ENCODE assay signal across 8 cellular contexts in genomic region chr12:132051718-132052117, GRCh38.
DNase-seq lines count a peak whose midpoint lies in the region; ATAC-seq and TF ChIP-seq lines count a peak whose summit lies in the region.
"Not testable (repeated sequence)": the region's sequence is repeated elsewhere in the genome, so short reads cannot be mapped to it uniquely, and the experiment has no call there.

No MANE protein-coding gene starts in this region.

- H3K4me3 ChIP-seq in BJ (ENCODE audit: low read depth, low read length); OCI-LY7 (ENCODE audit: low read depth, low read length, poor library complexity, severe bottlenecking); endodermal cell (ENCODE audit: low read length): not testable (repeated sequence)

- H3K9me2 ChIP-seq in OCI-LY7 (ENCODE audit: insufficient read depth, low read length), result not testable (repeated sequence)

- H3K9ac ChIP-seq in endodermal cell (ENCODE audit: extremely low read depth, low read length, poor library complexity, severe bottlenecking), result not testable (repeated sequence)

- not testable (repeated sequence) for H3K27me3 Mint-ChIP-seq in activated CD4-positive, alpha-beta T cell treated with anti-CD3 and anti-CD28 coated beads for 36 hours; endodermal cell (ENCODE audit: insufficient read depth)

- not testable (repeated sequence) for H3K4me1 Mint-ChIP-seq in activated CD4-positive, alpha-beta T cell treated with anti-CD3 and anti-CD28 coated beads for 36 hours; endodermal cell

- DNase-seq in BJ (ENCODE audit: low read depth); OCI-LY7 (ENCODE audit: low spot score): not testable (repeated sequence)
- peak; percentile 4 for DNase-seq in LoVo (ENCODE audit: low spot score)
- DNase-seq in activated CD4-positive, alpha-beta T cell treated with anti-CD3 and anti-CD28 coated beads for 36 hours, result peak; percentile 25
- DNase-seq in endodermal cell, result peak; percentile 87
- peak; percentile 80 for DNase-seq in islet precursor cell
- peak; percentile 7 for DNase-seq in renal cortical epithelial cell (ENCODE audit: low read depth)

- WGBS in endodermal cell (ENCODE audit: insufficient coverage in 1 of 2, insufficient read length in 1 of 2), 2 experiments, result 85 to 91% methylated on average over 7 to 10 of the region's 13 CpGs

- CTCF ChIA-PET in BJ (lab: Yijun Ruan, JAX); OCI-LY7 (lab: Charles Lee; ENCODE audit: unreplicated experiment): not testable (repeated sequence)
- CTCF ChIA-PET in activated CD4-positive, alpha-beta T cell treated with anti-CD3 and anti-CD28 coated beads for 36 hours (lab: Charles Lee), result interaction anchor here (0.7 kb wide), 1 partner anchor 101 kb away, joined by 3 read pairs; no protein-coding TSS in a partner anchor

- H3K27me3 ChIP-seq in BJ (ENCODE audit: control insufficient read depth, insufficient read depth, low read length); endodermal cell (ENCODE audit: control insufficient read depth, insufficient read depth, low read length, poor library complexity, severe bottlenecking): not testable (repeated sequence)

- not testable (repeated sequence) for ATAC-seq in activated CD4-positive, alpha-beta T cell treated with anti-CD3 and anti-CD28 coated beads for 36 hours

- peaks cover 26% of the 10 kb centered on the region for H3K4me1 ChIP-seq in OCI-LY7 (ENCODE audit: insufficient read depth, low read length, poor library complexity, severe bottlenecking)
- H3K4me1 ChIP-seq in endodermal cell (ENCODE audit: control insufficient read depth, insufficient read depth, low read length), result not testable (repeated sequence)

- H4K20me1 ChIP-seq in OCI-LY7 (ENCODE audit: insufficient read depth, low read length), result not testable (repeated sequence)

- TF ChIP-seq CTCF in BJ (IDR thresholded peaks at IDR 0.05; ENCODE audit: insufficient read depth, low read depth, low read length), result peak; percentile 18; the same call in 1 of the 2 replicates
- peak; percentile 38 for TF ChIP-seq CTCF in GM12873 (IDR thresholded peaks at IDR 0.05; ENCODE audit: insufficient read depth, low read depth, low read length, missing control alignments)
- TF ChIP-seq CTCF in OCI-LY7 (conservative IDR thresholded peaks at IDR 0.05; ENCODE audit: low read length), result peak; percentile 53
- peak; percentile 70 for TF ChIP-seq CTCF in endodermal cell (conservative IDR thresholded peaks at IDR 0.05)

- intact Hi-C loops in OCI-LY7 (cut with micrococcal nuclease; ENCODE audit: unreplicated experiment); activated CD4-positive, alpha-beta T cell treated with anti-CD3 and anti-CD28 coated beads for 36 hours (cut with DNase I, micrococcal nuclease): not testable (repeated sequence)

- not testable (repeated sequence) for H3K4me2 ChIP-seq in OCI-LY7 (ENCODE audit: low read length)

- POLR2A ChIA-PET in BJ (lab: Charles Lee); OCI-LY7 (lab: Charles Lee); activated CD4-positive, alpha-beta T cell treated with anti-CD3 and anti-CD28 coated beads for 36 hours (lab: Charles Lee): not testable (repeated sequence)

- H3K9me3 Mint-ChIP-seq in activated CD4-positive, alpha-beta T cell treated with anti-CD3 and anti-CD28 coated beads for 36 hours (ENCODE audit: low read depth), result not testable (repeated sequence)
- peaks cover 22% of the 10 kb centered on the region for H3K9me3 Mint-ChIP-seq in endodermal cell

- H3K36me3 Mint-ChIP-seq in activated CD4-positive, alpha-beta T cell treated with anti-CD3 and anti-CD28 coated beads for 36 hours (ENCODE audit: low read depth), result peaks cover 44% of the 10 kb centered on the region
- peaks cover 80% of the 10 kb centered on the region for H3K36me3 Mint-ChIP-seq in endodermal cell (ENCODE audit: low read depth)

- not testable (repeated sequence) for BruUV-seq in OCI-LY7 (replicated peaks; lab: Mats Ljungman, UMichigan)

- H3K9me3 ChIP-seq in OCI-LY7 (ENCODE audit: low read length), result not testable (repeated sequence)
- peaks cover 16% of the 10 kb centered on the region for H3K9me3 ChIP-seq in endodermal cell (ENCODE audit: control insufficient read depth, low read length)

- H3K27ac ChIP-seq in OCI-LY7 (ENCODE audit: low read depth, low read length, poor library complexity, severe bottlenecking); endodermal cell (ENCODE audit: low read depth, low read length): not testable (repeated sequence)

- not testable (repeated sequence) for H3K79me2 ChIP-seq in OCI-LY7 (ENCODE audit: insufficient read depth, low read depth, low read length)

- peaks cover 31% of the 10 kb centered on the region for H3K36me3 ChIP-seq in BJ (ENCODE audit: control insufficient read depth, insufficient read depth, low read length)
- peaks cover 83% of the 10 kb centered on the region for H3K36me3 ChIP-seq in OCI-LY7 (ENCODE audit: insufficient read depth, low read length)
- H3K36me3 ChIP-seq in endodermal cell (ENCODE audit: control insufficient read depth, insufficient read depth, low read length), result peaks cover 84% of the 10 kb centered on the region

- H2AFZ ChIP-seq in OCI-LY7 (ENCODE audit: low read length), result not testable (repeated sequence)

- not testable (repeated sequence) for H3K4me3 Mint-ChIP-seq in activated CD4-positive, alpha-beta T cell treated with anti-CD3 and anti-CD28 coated beads for 36 hours; endodermal cell

- H3K27ac Mint-ChIP-seq in activated CD4-positive, alpha-beta T cell treated with anti-CD3 and anti-CD28 coated beads for 36 hours; endodermal cell: not testable (repeated sequence)

Comparison
In these comparisons a context has a peak if more than half of its experiments do, and no peak if none do; other contexts are left out.
1. CTCF ChIP-seq: peak in every context shown above with its lines; median percentile 70 in endodermal cell; 53 in OCI-LY7; 38 in GM12873; 18 in BJ.